ENCODE assay signal across 8 cellular contexts in genomic region chr14:75418779-75419768, GRCh38. TPM values are rescaled to one million over a fixed set of nuclear protein-coding genes. Genes with fewer than 3 reads are reported as not detected.
DNase-seq lines count a peak whose midpoint lies in the region; ATAC-seq and TF ChIP-seq lines count a peak whose summit lies in the region.

No MANE protein-coding gene starts in this region.

- H3K4me3 ChIP-seq in Jurkat, Clone E6-1 (ENCODE audit: low read length) = no peak overlapping the region
- H3K4me3 ChIP-seq in right lobe of liver (no peak overlapping the region), MG63 (no peak overlapping the region)

- peaks cover 0 to 21% (median 0%) of the 10 kb centered on the region in 4 donors for H3K4me1 ChIP-seq in right lobe of liver

- peak overlapping the region; percentile 35 to 64 for H3K4me3 Mint-ChIP-seq in activated T-cell treated with anti-CD3 and anti-CD28 coated beads, Interleukin-2, amount 50 U/mL, for 72 hours
- H3K4me3 Mint-ChIP-seq in type B pancreatic cell = peak overlapping the region; percentile 83

- H3K36me3 Mint-ChIP-seq in activated T-cell treated with anti-CD3 and anti-CD28 coated beads, Interleukin-2, amount 50 U/mL, for 72 hours (ENCODE audit: insufficient read depth in 2 of 2) = peaks cover 0 to 1% of the 10 kb centered on the region in 2 donors
- H3K36me3 Mint-ChIP-seq in type B pancreatic cell = no peaks in the 10 kb centered on the region

- TF ChIP-seq POLR2A in right lobe of liver (IDR thresholded peaks at IDR 0.05) = no peak

- intact Hi-C loops in right lobe of liver (cut with DNase I) = no loop called here

- H3K27ac ChIP-seq in right lobe of liver = no peak overlapping the region

- DNase-seq in activated T-cell treated with anti-CD3 and anti-CD28 coated beads for 24 hours (ENCODE audit: low read depth) = peak; percentile 43
- DNase-seq in activated T-cell treated with anti-CD3 and anti-CD28 coated beads, Interleukin-2, amount 50 U/mL, for 1 hour = no peak
- peak; percentile 24 for DNase-seq in Jurkat, Clone E6-1 (ENCODE audit: low read depth, low spot score)
- peak; percentile 64 to 80 for DNase-seq in activated T-cell treated with anti-CD3 and anti-CD28 coated beads, Interleukin-2, amount 50 U/mL, for 72 hours
- DNase-seq in right lobe of liver = peak in 1 of 3 donors; percentile 59
- no peak for DNase-seq in type B pancreatic cell (ENCODE audit: extremely low spot score, unreplicated experiment)
- no peak for DNase-seq in MG63
- DNase-seq in 8988T = no peak

- H3K36me3 ChIP-seq in right lobe of liver = no peaks in the 10 kb centered on the region
- no peaks in the 10 kb centered on the region for H3K36me3 ChIP-seq in MG63

- H3K4me1 Mint-ChIP-seq in activated T-cell treated with anti-CD3 and anti-CD28 coated beads, Interleukin-2, amount 50 U/mL, for 72 hours (ENCODE audit: low read depth) = peaks cover 37% of the 10 kb centered on the region
- peaks cover 20% of the 10 kb centered on the region for H3K4me1 Mint-ChIP-seq in type B pancreatic cell (ENCODE audit: unreplicated experiment)

- no peak overlapping the region for H3K27ac Mint-ChIP-seq in activated T-cell treated with anti-CD3 and anti-CD28 coated beads, Interleukin-2, amount 50 U/mL, for 72 hours
- peak overlapping the region; percentile 52 for H3K27ac Mint-ChIP-seq in type B pancreatic cell

- peak; percentile 86 to 87 for ATAC-seq in activated T-cell treated with anti-CD3 and anti-CD28 coated beads, Interleukin-2, amount 50 U/mL, for 72 hours (replicated peaks in 1 of 2)
- peak; percentile 41 to 71 (median 60) for ATAC-seq in right lobe of liver

- H3K9me3 ChIP-seq in right lobe of liver (no peaks in the 10 kb centered on the region), MG63 (no peaks in the 10 kb centered on the region)

- no peaks in the 10 kb centered on the region for H3K27me3 ChIP-seq in right lobe of liver
- no peaks in the 10 kb centered on the region for H3K27me3 ChIP-seq in MG63

- peaks cover 0 to 3% of the 10 kb centered on the region in 2 donors for H3K9me3 Mint-ChIP-seq in activated T-cell treated with anti-CD3 and anti-CD28 coated beads, Interleukin-2, amount 50 U/mL, for 72 hours
- H3K9me3 Mint-ChIP-seq in type B pancreatic cell = peaks cover 8% of the 10 kb centered on the region

- 41% methylated on average over 16 of the region's 16 CpGs for WGBS in right lobe of liver (ENCODE audit: insufficient coverage, low coverage, low lambda C conversion rate, missing lambda C conversion rate)

- TF ChIP-seq CTCF in right lobe of liver (IDR thresholded peaks at IDR 0.05) (no peak), type B pancreatic cell (conservative IDR thresholded peaks at IDR 0.05) (no peak)

- H3K27me3 Mint-ChIP-seq in activated T-cell treated with anti-CD3 and anti-CD28 coated beads, Interleukin-2, amount 50 U/mL, for 72 hours (ENCODE audit: low read depth) = no peaks in the 10 kb centered on the region
- no peaks in the 10 kb centered on the region for H3K27me3 Mint-ChIP-seq in type B pancreatic cell

RNA-seq across cellular contexts. Expression of gene JDP2, which starts 8.7 kb away (rescaled TPM):
- polyA plus RNA-seq in Jurkat, Clone E6-1 (2012; ENCODE audit: insufficient read depth, insufficient read length) = 9.3 TPM
- total RNA-seq in activated T-cell treated with anti-CD3 and anti-CD28 coated beads, Interleukin-2, amount 50 U/mL, for 72 hours = 1 to 10 TPM; 6.3 to 6.8 TPM
- 10 to 100 TPM in 4 of 6 experiments, 1 to 10 TPM in 2; 8.3 to 22.0 (median 11.8) TPM for total RNA-seq in right lobe of liver
- total RNA-seq in type B pancreatic cell (ENCODE audit: low replicate concordance) = 31.3 and 78.6 TPM in 2 replicates
- 76.1 and 78.4 TPM in 2 replicates for total RNA-seq in MG63 (2014; rRNA removed; shearing (Covaris generic); ENCODE audit: low replicate concordance)

Comparison
In these comparisons a context has a peak if more than half of its experiments do, and no peak if none do; other contexts are left out.
1. DNase-seq: peak in activated T-cell treated with anti-CD3 and anti-CD28 coated beads for 24 hours (single experiment), Jurkat, Clone E6-1 (single experiment) and activated T-cell treated with anti-CD3 and anti-CD28 coated beads, Interleukin-2, amount 50 U/mL, for 72 hours (2 of 2); none in activated T-cell treated with anti-CD3 and anti-CD28 coated beads, Interleukin-2, amount 50 U/mL, for 1 hour (single experiment), type B pancreatic cell (single experiment), MG63 (single experiment) and 8988T (single experiment).